Comparison of ENCODE assay signal across 8 cellular contexts in the genomic region with DNA sequence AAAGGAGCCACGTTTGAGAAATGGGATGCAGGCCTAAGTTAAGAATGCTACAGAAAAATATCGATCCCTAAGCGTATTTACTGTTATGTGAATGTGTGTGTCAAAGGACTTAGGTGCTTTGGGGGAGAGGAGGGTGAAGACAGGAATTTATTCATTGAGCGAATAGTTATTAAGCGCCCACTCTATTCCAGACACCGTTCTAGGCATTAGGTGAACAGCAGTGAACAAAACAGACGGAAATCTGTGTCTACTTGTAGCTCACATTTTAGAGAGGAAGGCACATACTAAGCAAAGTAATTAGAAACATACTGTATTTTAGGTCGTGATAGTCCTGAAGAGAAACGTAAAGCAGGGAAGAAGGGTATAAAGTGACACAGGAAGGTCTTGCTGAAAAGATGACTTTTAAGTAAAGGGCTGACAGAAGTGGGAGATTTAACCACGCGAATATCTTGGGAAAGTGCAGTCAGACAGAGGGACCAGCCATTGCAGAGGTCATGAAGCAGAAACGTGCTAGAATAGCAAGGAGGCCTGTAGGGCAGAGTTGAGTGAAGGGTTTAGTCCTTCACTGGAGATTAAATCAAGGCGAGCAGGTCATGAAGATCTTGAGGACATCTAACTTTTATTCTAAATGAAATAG. TPM values are rescaled to one million over a fixed set of nuclear protein-coding genes. Genes with fewer than 3 reads are reported as not detected.
A peak's percentile ranks its signal among the peaks of the same experiment; 100 is the strongest.
DNase-seq lines count a peak whose midpoint lies in the region; ATAC-seq and TF ChIP-seq lines count a peak whose summit lies in the region.

No MANE protein-coding gene starts in this region.

- BruUV-seq in MCF 10A (replicated peaks; lab: Mats Ljungman, UMichigan): TSS peak; percentile 72

- H3K9ac ChIP-seq in muscle layer of colon (ENCODE audit: low read length): peak overlapping the region; percentile 97

- no peak overlapping the region for H3K4me3 Mint-ChIP-seq in MCF 10A (ENCODE audit: unreplicated experiment)

- H3K27me3 Mint-ChIP-seq in MCF 10A (ENCODE audit: insufficient read depth, unreplicated experiment): no peaks in the 10 kb centered on the region

- intact Hi-C loops in MCF 10A (cut with micrococcal nuclease): no loop called here

- TF ChIP-seq CTCF in MCF 10A (IDR thresholded peaks at IDR 0.05; ENCODE audit: unreplicated experiment): no peak

- no peaks in the 10 kb centered on the region for H3K27me3 ChIP-seq in muscle layer of colon (ENCODE audit: control insufficient read depth in 1 of 2, insufficient read depth in 2 of 2, low read length in 2 of 2)

- peaks cover 17% of the 10 kb centered on the region for H3K36me3 Mint-ChIP-seq in MCF 10A (ENCODE audit: insufficient read depth, unreplicated experiment)

- peak overlapping the region; percentile 61 to 94 for H3K4me3 ChIP-seq in muscle layer of colon (ENCODE audit: low read depth in 1 of 2, low read length in 2 of 2)

- CTCF ChIA-PET in MCF 10A (lab: Yijun Ruan, JAX): no interaction called here

- no peak overlapping the region for H3K27ac Mint-ChIP-seq in MCF 10A (ENCODE audit: low read depth, unreplicated experiment)

- H3K36me3 ChIP-seq in muscle layer of colon (ENCODE audit: insufficient read depth, low read length): no peaks in the 10 kb centered on the region

- ATAC-seq in GM18868 (IDR thresholded peaks at IDR 0.05; ENCODE audit: unreplicated experiment) (peak; percentile 0), HG03439 (IDR thresholded peaks at IDR 0.05; ENCODE audit: unreplicated experiment) (peak; percentile 5), GM21360 (IDR thresholded peaks at IDR 0.05; ENCODE audit: unreplicated experiment) (no peak)

- peak overlapping the region; percentile 85 for H3K27ac ChIP-seq in muscle layer of colon (ENCODE audit: low read depth, low read length)

- no peaks in the 10 kb centered on the region for H3K9me3 Mint-ChIP-seq in MCF 10A (ENCODE audit: unreplicated experiment)

- peaks cover 27% of the 10 kb centered on the region for H3K4me1 ChIP-seq in muscle layer of colon (ENCODE audit: insufficient read depth, low read length)

- no peaks in the 10 kb centered on the region for H3K9me3 ChIP-seq in muscle layer of colon (ENCODE audit: low read length)

- peak; percentile 4 for DNase-seq in MCF 10A (ENCODE audit: unreplicated experiment)
- DNase-seq in NCI-H510A treated with DMSO at 0.1 percent for 48 hours (lab: John Stamatoyannopoulos, UW): no peak
- DNase-seq in activated naive CD4-positive, alpha-beta T cell treated with anti-CD3 and anti-CD28 coated beads, Interleukin-2, amount 50 U/mL, for 16 hours: no peak
- no peak for DNase-seq in MV-4-11 (lab: John Stamatoyannopoulos, UW)

- peaks cover 25% of the 10 kb centered on the region for H3K4me1 Mint-ChIP-seq in MCF 10A (ENCODE audit: insufficient read depth, unreplicated experiment)

- POLR2A ChIA-PET in MCF 10A (lab: Yijun Ruan, JAX): interaction anchor here (0.6 to 2.7 kb wide), 6 partner anchors 8 to 1403 kb away, joined by 3 to 13 read pairs (median 3); partner anchors contain the start of gene PAPSS1

RNA-seq across cellular contexts. Expression of gene AIMP1, which starts 0.5 kb away (rescaled TPM):
- total RNA-seq in MCF 10A (2022): 103 and 126 TPM in 2 replicates

RNA-seq across cellular contexts. Expression of gene TBCK, which starts 0.9 kb away (rescaled TPM):
- total RNA-seq in MCF 10A (2022): 27.8 and 33.2 TPM in 2 replicates

RNA-seq across cellular contexts. Expression of gene GIMD1, which starts 51.7 kb away (rescaled TPM):
- not detected in 2 replicates for total RNA-seq in MCF 10A (2022)
